19 cellular contexts compared by ENCODE assay signal in genomic region chr21:28754862-28755261, GRCh38.
DNase-seq lines count a peak whose midpoint lies in the region; ATAC-seq and TF ChIP-seq lines count a peak whose summit lies in the region.
"Had no signal": no experiment of that assay in that cellular context is flagged by ENCODE, and none has a peak within 500 bp of the region (broad histone marks: within the 10 kb centered on the region; RNA-seq: fewer than 3 reads in every experiment).

No MANE protein-coding gene starts in this region.

- TF ChIP-seq POLR2A in esophagus squamous epithelium (IDR thresholded peaks at IDR 0.05) (no peak), stomach (IDR thresholded peaks at IDR 0.05) (no peak)

- no peak overlapping the region for H2BK5ac ChIP-seq in mesenchymal stem cell (ENCODE audit: low read depth, low read length, poor library complexity, severe bottlenecking)

- H3K27ac ChIP-seq in esophagus squamous epithelium (peak overlapping the region in 3 of 4 donors; percentile 43 to 84 (median 72)), mesenchymal stem cell (ENCODE audit: low read length, poor library complexity, severe bottlenecking) (no peak overlapping the region), stomach (peak overlapping the region; percentile 28 to 78 (median 68))
- H3K27ac ChIP-seq: neural progenitor cell had no signal

- H2AFZ ChIP-seq in mesenchymal stem cell (ENCODE audit: low read depth, low read length) = no peak overlapping the region
- H2AFZ ChIP-seq: neural progenitor cell had no signal

- H3K27me3 ChIP-seq in esophagus squamous epithelium (no peaks in the 10 kb centered on the region), mesenchymal stem cell (ENCODE audit: control insufficient read depth in 1 of 2, insufficient read depth in 1 of 2, low read length in 2 of 2) (no peaks in the 10 kb centered on the region), stomach (no peaks in the 10 kb centered on the region)
- H3K27me3 ChIP-seq: neural progenitor cell had no signal

- no peaks in the 10 kb centered on the region for H3K27me3 Mint-ChIP-seq in activated T-cell treated with anti-CD3 and anti-CD28 coated beads, Interleukin-2, amount 50 U/mL, for 24 hours
- H3K27me3 Mint-ChIP-seq: activated naive CD8-positive, alpha-beta T cell treated with anti-CD3 and anti-CD28 coated beads, Interleukin-2, amount 50 U/mL, for 24 hours had no signal

- H3K4me3 ChIP-seq in esophagus squamous epithelium (no peak overlapping the region), mesenchymal stem cell (ENCODE audit: insufficient read depth in 1 of 2, low read depth in 1 of 2, low read length in 2 of 2) (no peak overlapping the region), stomach (no peak overlapping the region)
- H3K4me3 ChIP-seq: neural progenitor cell had no signal

- TF ChIP-seq CTCF in esophagus squamous epithelium (IDR thresholded peaks at IDR 0.05) = no peak
- no peak for TF ChIP-seq CTCF in stomach (IDR thresholded peaks at IDR 0.05)

- H2BK120ac ChIP-seq in mesenchymal stem cell (ENCODE audit: low read depth, low read length) = no peak overlapping the region

- no peak overlapping the region for H2AK5ac ChIP-seq in mesenchymal stem cell (ENCODE audit: low read length, severe bottlenecking)

- peak; percentile 67 for DNase-seq in EH (ENCODE audit: low read depth)
- DNase-seq in esophagus squamous epithelium (lab: John Stamatoyannopoulos, UW) = no peak
- DNase-seq in mesenchymal stem cell = no peak
- no peak for DNase-seq in stomach
- DNase-seq in HK-2 (ENCODE audit: unreplicated experiment) = no peak
- no peak for DNase-seq in activated T-cell treated with anti-CD3 and anti-CD28 coated beads, Interleukin-2, amount 50 U/mL, for 24 hours
- DNase-seq: activated CD4-positive, alpha-beta T cell treated with anti-CD3 and anti-CD28 coated beads for 1 hour; activated naive CD8-positive, alpha-beta T cell treated with anti-CD3 and anti-CD28 coated beads, Interleukin-2, amount 50 U/mL, for 24 hours; effector memory CD4-positive, alpha-beta T cell; hippocampal formation; kidney; NCI-H1417 treated with DMSO at 0.1 percent for 48 hours; SK-N-SH; stimulated activated CD4-positive, alpha-beta T cell treated with anti-CD3 and anti-CD28 coated beads, Interleukin-1b, Interleukin-23, amount 100 ng/mL, for 48 hours had no signal

- no peak overlapping the region for H3K4ac ChIP-seq in mesenchymal stem cell (ENCODE audit: low read depth in 1 of 2, low read length in 2 of 2)

- H3K14ac ChIP-seq in mesenchymal stem cell (ENCODE audit: low read length in 2 of 2) = no peak overlapping the region

- peaks cover 3% of the 10 kb centered on the region for H3K9me3 Mint-ChIP-seq in activated T-cell treated with anti-CD3 and anti-CD28 coated beads, Interleukin-2, amount 50 U/mL, for 24 hours
- H3K9me3 Mint-ChIP-seq: activated naive CD8-positive, alpha-beta T cell treated with anti-CD3 and anti-CD28 coated beads, Interleukin-2, amount 50 U/mL, for 24 hours had no signal

- no peaks in the 10 kb centered on the region for H3K36me3 Mint-ChIP-seq in activated T-cell treated with anti-CD3 and anti-CD28 coated beads, Interleukin-2, amount 50 U/mL, for 24 hours (ENCODE audit: low read depth)
- H3K36me3 Mint-ChIP-seq: CD14-positive monocyte, neural progenitor cell had no signal

- no peak overlapping the region for H2BK12ac ChIP-seq in mesenchymal stem cell (ENCODE audit: low read length in 2 of 2)

- H3K18ac ChIP-seq in mesenchymal stem cell (ENCODE audit: low read depth in 1 of 2, low read length in 2 of 2) = no peak overlapping the region

- H3K4me1 ChIP-seq in esophagus squamous epithelium = peaks cover 0 to 10% (median 0%) of the 10 kb centered on the region in 3 donors
- H3K4me1 ChIP-seq in mesenchymal stem cell (ENCODE audit: control insufficient read depth, insufficient read depth, low read depth, low read length) = no peaks in the 10 kb centered on the region
- peaks cover 0 to 11% (median 3%) of the 10 kb centered on the region in 4 donors for H3K4me1 ChIP-seq in stomach
- H3K4me1 ChIP-seq: neural progenitor cell had no signal

- no peak overlapping the region for H4K91ac ChIP-seq in mesenchymal stem cell (ENCODE audit: low read length)

- H3K4me1 Mint-ChIP-seq in activated T-cell treated with anti-CD3 and anti-CD28 coated beads, Interleukin-2, amount 50 U/mL, for 24 hours (ENCODE audit: low read depth) = peaks cover 2% of the 10 kb centered on the region
- H3K4me1 Mint-ChIP-seq: activated naive CD8-positive, alpha-beta T cell treated with anti-CD3 and anti-CD28 coated beads, Interleukin-2, amount 50 U/mL, for 24 hours; CD14-positive monocyte had no signal

- no peak for TF ChIP-seq EP300 in stomach (IDR thresholded peaks at IDR 0.05)

- no peak overlapping the region for H3K4me2 ChIP-seq in mesenchymal stem cell (ENCODE audit: low read length, poor library complexity, severe bottlenecking)
- H3K4me2 ChIP-seq: neural progenitor cell had no signal

- no peaks in the 10 kb centered on the region for H3K36me3 ChIP-seq in esophagus squamous epithelium
- no peaks in the 10 kb centered on the region for H3K36me3 ChIP-seq in mesenchymal stem cell (ENCODE audit: control insufficient read depth in 1 of 2, insufficient read depth in 2 of 2, low read depth in 1 of 2, low read length in 2 of 2)
- H3K36me3 ChIP-seq in stomach = no peaks in the 10 kb centered on the region
- H3K36me3 ChIP-seq: neural progenitor cell had no signal

- H3K79me1 ChIP-seq in mesenchymal stem cell (replicated peaks; ENCODE audit: low read length, poor library complexity, severe bottlenecking) = no peaks in the 10 kb centered on the region

- no peaks in the 10 kb centered on the region for H3K9me3 ChIP-seq in esophagus squamous epithelium
- no peaks in the 10 kb centered on the region for H3K9me3 ChIP-seq in mesenchymal stem cell (ENCODE audit: control insufficient read depth, low read length)
- no peaks in the 10 kb centered on the region for H3K9me3 ChIP-seq in stomach
- H3K9me3 ChIP-seq: SK-N-SH had no signal

- no peak overlapping the region for H3K27ac Mint-ChIP-seq in activated T-cell treated with anti-CD3 and anti-CD28 coated beads, Interleukin-2, amount 50 U/mL, for 24 hours
- H3K27ac Mint-ChIP-seq: activated naive CD8-positive, alpha-beta T cell treated with anti-CD3 and anti-CD28 coated beads, Interleukin-2, amount 50 U/mL, for 24 hours; CD14-positive monocyte; neural progenitor cell had no signal

- H3K23ac ChIP-seq in mesenchymal stem cell (ENCODE audit: low read length in 2 of 2) = no peak overlapping the region

- peak overlapping the region; percentile 6 for H3K9ac ChIP-seq in mesenchymal stem cell (ENCODE audit: low read length)
- H3K9ac ChIP-seq: neural progenitor cell, SK-N-SH had no signal

- no peak overlapping the region for H4K8ac ChIP-seq in mesenchymal stem cell (ENCODE audit: low read length)

- no peak overlapping the region for H2BK15ac ChIP-seq in mesenchymal stem cell (ENCODE audit: low read depth, poor library complexity, severe bottlenecking)

- WGBS in esophagus squamous epithelium, 2 donors = 66 to 68% methylated on average over 3 of the region's 3 CpGs
- WGBS in mesenchymal stem cell = 69% methylated on average over 2 of the region's 3 CpGs
- 54 to 79% (median 73%) methylated on average over 3 of the region's 3 CpGs for WGBS in stomach, 5 donors

- no peak for ATAC-seq in HG03025 (IDR thresholded peaks at IDR 0.05; ENCODE audit: low FRiP score, unreplicated experiment)
- no peak for ATAC-seq in HG02588 (IDR thresholded peaks at IDR 0.05; ENCODE audit: unreplicated experiment)
- ATAC-seq: activated naive CD8-positive, alpha-beta T cell treated with anti-CD3 and anti-CD28 coated beads, Interleukin-2, amount 50 U/mL, for 24 hours; Panc1 had no signal

- intact Hi-C loops in esophagus squamous epithelium (cut with DNase I) (no loop called here), stomach (cut with DNase I; ENCODE audit: low total_unique reads) (no loop called here)

- H3K4me3 Mint-ChIP-seq in activated T-cell treated with anti-CD3 and anti-CD28 coated beads, Interleukin-2, amount 50 U/mL, for 24 hours = no peak overlapping the region
- H3K4me3 Mint-ChIP-seq: activated naive CD8-positive, alpha-beta T cell treated with anti-CD3 and anti-CD28 coated beads, Interleukin-2, amount 50 U/mL, for 24 hours; CD14-positive monocyte; neural progenitor cell had no signal
